In the genomic region with DNA sequence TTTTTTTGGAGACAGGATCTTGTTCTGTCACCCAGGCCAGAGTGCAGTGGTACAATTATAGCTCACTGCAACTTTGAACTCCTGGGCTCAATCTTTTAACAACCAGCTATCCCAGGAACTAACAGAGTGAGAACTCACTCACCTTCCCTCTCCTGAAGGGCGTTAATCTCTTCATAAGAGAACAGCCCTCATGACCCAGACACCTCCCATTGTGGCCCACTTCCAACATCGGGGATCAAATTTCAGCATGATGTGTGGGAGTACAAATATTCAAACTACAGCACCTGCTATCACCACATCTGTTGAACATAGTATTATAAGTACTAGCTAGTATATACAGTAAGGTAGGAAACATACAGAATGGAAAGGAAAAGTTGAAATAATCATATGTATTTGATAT, we compare ENCODE assay signal across 1 cellular context.
A peak's percentile ranks its signal among the peaks of the same experiment; 100 is the strongest.
TF ChIP-seq lines count a peak whose summit lies in the region.

No MANE protein-coding gene starts in this region.

TF ChIP-seq in HEK293, 187 proteins besides CTCF, POLR2A, EP300 and RAD21 (continued from another document):
- TF ChIP-seq, protein P1, sequence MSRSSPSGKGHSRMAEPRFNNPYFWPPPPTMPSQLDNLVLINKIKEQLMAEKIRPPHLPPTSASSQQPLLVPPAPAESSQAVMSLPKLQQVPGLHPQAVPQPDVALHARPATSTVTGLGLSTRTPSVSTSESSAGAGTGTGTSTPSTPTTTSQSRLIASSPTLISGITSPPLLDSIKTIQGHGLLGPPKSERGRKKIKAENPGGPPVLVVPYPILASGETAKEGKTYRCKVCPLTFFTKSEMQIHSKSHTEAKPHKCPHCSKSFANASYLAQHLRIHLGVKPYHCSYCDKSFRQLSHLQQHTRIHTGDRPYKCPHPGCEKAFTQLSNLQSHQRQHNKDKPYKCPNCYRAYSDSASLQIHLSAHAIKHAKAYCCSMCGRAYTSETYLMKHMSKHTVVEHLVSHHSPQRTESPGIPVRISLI (tag by site-specific recombination; IDR thresholded peaks at IDR 0.05), result 0 out of 2 replicates have a peak, but pooled peaks have one; percentile 11
- TF ChIP-seq ZBTB17 (tag by site-specific recombination; IDR thresholded peaks at IDR 0.05) (0 out of 2 replicates have a peak, but pooled peaks have one; percentile 13), ZNF10 (tag by site-specific recombination; IDR thresholded peaks at IDR 0.05) (peak; percentile 64; the same call in 1 of the 2 replicates), SCRT2 (tag by site-specific recombination; IDR thresholded peaks at IDR 0.05) (peak; percentile 58; the same call in 1 of the 2 replicates)
TF ChIP-seq in HEK293: peak in this region for 4.
